26 cellular contexts compared by ENCODE assay signal in the genomic region with DNA sequence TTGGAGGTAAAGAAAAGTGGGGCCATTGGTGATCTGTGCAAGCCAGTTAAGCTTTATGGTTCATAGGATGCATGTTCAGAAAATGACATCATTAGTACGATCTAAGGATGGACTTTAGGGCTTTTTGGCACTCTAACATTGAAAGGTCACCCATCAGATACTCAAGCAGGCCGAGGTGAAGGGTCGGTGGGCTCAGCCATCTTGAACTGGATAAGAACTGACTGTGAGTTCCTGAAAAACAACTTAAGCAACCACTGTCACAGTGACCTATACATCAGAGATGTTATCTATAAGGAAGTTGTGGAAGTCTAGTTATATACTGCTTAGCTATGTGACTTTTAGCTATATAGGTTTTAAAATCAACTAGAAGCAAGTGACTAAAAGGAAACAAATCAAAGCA. TPM values are rescaled to one million over a fixed set of nuclear protein-coding genes. Genes with fewer than 3 reads are reported as not detected.
DNase-seq lines count a peak whose midpoint lies in the region; ATAC-seq, FAIRE-seq and TF ChIP-seq lines count a peak whose summit lies in the region.
"Had no signal": no experiment of that assay in that cellular context is flagged by ENCODE, and none has a peak within 500 bp of the region (broad histone marks: within the 10 kb centered on the region; RNA-seq: fewer than 3 reads in every experiment).

No MANE protein-coding gene starts in this region.

- no peaks in the 10 kb centered on the region for H3K9me1 ChIP-seq in K562 (ENCODE audit: control insufficient read depth, insufficient read depth, low read length)

- CTCF ChIA-PET in HEK293 (lab: Yijun Ruan, JAX) = interaction anchor here (1.4 kb wide), 1 partner anchor 37 kb away, joined by 5 read pairs; no protein-coding TSS in a partner anchor
- CTCF ChIA-PET in K562 (lab: Yijun Ruan, JAX; ENCODE audit: low intra/inter-chr PET ratio) = no interaction called here

- peak overlapping the region; percentile 29; the same call in 1 of the 2 replicates for H2AFZ ChIP-seq in K562 (ENCODE audit: low read depth, low read length)
- H2AFZ ChIP-seq: neural progenitor cell had no signal

- intact Hi-C loops in K562 (cut with micrococcal nuclease) = no loop called here
- intact Hi-C loops in posterior vena cava (cut with DNase I) = no loop called here

- TF ChIP-seq EP300 in K562 (IDR thresholded peaks at IDR 0.05; ENCODE audit: low read length) = no peak

- ATAC-seq in RWPE2 (ENCODE audit: low read depth) (no peak; the same call in 2 of the 3 replicates), K562 (peak; percentile 58)
- no peak for ATAC-seq in stimulated activated naive CD8-positive, alpha-beta T cell treated with anti-CD3 and anti-CD28 coated beads, Interleukin-15, amount 100 ng/mL, for 72 hours
- ATAC-seq: left cardiac atrium, psoas muscle had no signal

- no peaks in the 10 kb centered on the region for H3K4me1 Mint-ChIP-seq in stimulated activated naive CD8-positive, alpha-beta T cell treated with anti-CD3 and anti-CD28 coated beads, Interleukin-15, amount 100 ng/mL, for 72 hours
- H3K4me1 Mint-ChIP-seq: neural progenitor cell had no signal

- DNase-seq in AML-193 (lab: John Stamatoyannopoulos, UW) (peak; percentile 2 to 40), RWPE2 (ENCODE audit: low spot score) (no peak), K562 (ENCODE audit: extremely low read depth in 1 of 4, low spot score in 3 of 4) (no peak), posterior vena cava (ENCODE audit: low spot score) (no peak), NCI-H345 treated with DMSO at 0.1 percent for 48 hours (lab: John Stamatoyannopoulos, UW; ENCODE audit: unreplicated experiment) (no peak)
- DNase-seq in stimulated activated naive CD8-positive, alpha-beta T cell treated with anti-CD3 and anti-CD28 coated beads, Interleukin-15, amount 100 ng/mL, for 72 hours = no peak
- DNase-seq in activated CD4-positive, alpha-beta T cell treated with anti-CD3 and anti-CD28 coated beads for 4 hours = no peak
- DNase-seq: activated CD4-positive, alpha-beta T cell treated with anti-CD3 and anti-CD28 coated beads, Interleukin-2, amount 10 ng/mL, durations not matched to agents 24 days and 14 days; activated naive CD4-positive, alpha-beta T cell treated with Interleukin-2 at 50 U/mL for 16 hours; activated T-cell treated with anti-CD3 and anti-CD28 coated beads for 4 hours; effector CD4-positive, alpha-beta T cell; IMR-90; left cardiac atrium; NCI-H1048; NCI-H2081 treated with DMSO at 0.1 percent for 48 hours; NCI-H526 treated with DMSO at 0.1 percent for 48 hours; psoas muscle; stimulated activated CD4-positive, alpha-beta T cell treated with anti-CD3 and anti-CD28 coated beads, Interleukin-4, amount 100 ng/mL, for 4 hours had no signal

- no peak overlapping the region for H3K27ac Mint-ChIP-seq in stimulated activated naive CD8-positive, alpha-beta T cell treated with anti-CD3 and anti-CD28 coated beads, Interleukin-15, amount 100 ng/mL, for 72 hours
- H3K27ac Mint-ChIP-seq: activated CD4-positive, alpha-beta T cell treated with anti-CD3 and anti-CD28 coated beads, Interleukin-2, amount 10 ng/mL, durations not matched to agents 24 days and 14 days; neural progenitor cell had no signal

- in situ Hi-C loops in K562 (cut with MboI) = no loop called here

- H3K36me3 ChIP-seq in HEK293 (ENCODE audit: control insufficient read depth in 2 of 2, insufficient read depth in 1 of 2, low read length in 2 of 2) (no peaks in the 10 kb centered on the region), RWPE2 (ENCODE audit: low read depth) (no peaks in the 10 kb centered on the region), K562 (ENCODE audit: control insufficient read depth, insufficient read depth, low read length) (no peaks in the 10 kb centered on the region)
- H3K36me3 ChIP-seq: ascending aorta; BLaER1 treated with 17β-estradiol and CSF1 and Interleukin-3, amounts not matched to agents 10 nM and 100 nM; neural progenitor cell had no signal

- H3K4me1 ChIP-seq in HEK293 (ENCODE audit: control insufficient read depth, insufficient read depth, low read length) (no peaks in the 10 kb centered on the region), RWPE2 (ENCODE audit: insufficient read depth, poor library complexity, severe bottlenecking) (peaks cover 12% of the 10 kb centered on the region), K562 (replicated peaks in 1 of 2; ENCODE audit: control insufficient read depth in 2 of 2, insufficient read depth in 2 of 2, low read length in 2 of 2) (peaks cover 0 to 8% of the 10 kb centered on the region in 2 experiments; a peak in 3 of 5 replicates)
- H3K4me1 ChIP-seq: ascending aorta, neural progenitor cell, psoas muscle had no signal

- no peak overlapping the region for H3K27ac ChIP-seq in HEK293 (ENCODE audit: extremely low read depth, low read depth, low read length)
- H3K27ac ChIP-seq in RWPE2 (ENCODE audit: poor library complexity, severe bottlenecking) = peak overlapping the region; percentile 6
- no peak overlapping the region for H3K27ac ChIP-seq in K562 (ENCODE audit: extremely low read depth, low read depth, low read length)
- H3K27ac ChIP-seq: ascending aorta; BLaER1 treated with 17β-estradiol and CSF1 and Interleukin-3, amounts not matched to agents 10 nM and 100 nM; neural progenitor cell; psoas muscle; SK-N-MC had no signal

- H3K9me3 ChIP-seq in HEK293 (ENCODE audit: control insufficient read depth, insufficient read depth, low read depth, low read length) (no peaks in the 10 kb centered on the region), RWPE2 (ENCODE audit: severe bottlenecking) (no peaks in the 10 kb centered on the region), K562 (replicated peaks; ENCODE audit: control insufficient read depth, insufficient read depth, low read depth, low read length) (no peaks in the 10 kb centered on the region)
- H3K9me3 ChIP-seq: A549; ascending aorta; BLaER1 treated with 17β-estradiol and CSF1 and Interleukin-3, amounts not matched to agents 10 nM and 100 nM; psoas muscle had no signal

- no TSS peak for BruUV-seq in K562 (replicated peaks; lab: Mats Ljungman, UMichigan)

- no peak overlapping the region for H3K4me3 Mint-ChIP-seq in stimulated activated naive CD8-positive, alpha-beta T cell treated with anti-CD3 and anti-CD28 coated beads, Interleukin-15, amount 100 ng/mL, for 72 hours
- H3K4me3 Mint-ChIP-seq: activated CD4-positive, alpha-beta T cell treated with anti-CD3 and anti-CD28 coated beads, Interleukin-2, amount 10 ng/mL, durations not matched to agents 24 days and 14 days; neural progenitor cell had no signal

- 4% methylated on average over 3 of the region's 3 CpGs for WGBS in K562 (ENCODE audit: insufficient coverage, low coverage, missing lambda C conversion rate)

- H4K20me1 ChIP-seq in K562 (replicated peaks; ENCODE audit: control insufficient read depth, insufficient read depth, low read length) = no peaks in the 10 kb centered on the region
- H4K20me1 ChIP-seq: BLaER1 treated with 17β-estradiol and CSF1 and Interleukin-3, amounts not matched to agents 10 nM and 100 nM had no signal

- no peaks in the 10 kb centered on the region for H3K79me2 ChIP-seq in K562 (ENCODE audit: control insufficient read depth, insufficient read depth, low read length)

- no peak overlapping the region for H3K4me3 ChIP-seq in HEK293 (ENCODE audit: low read depth, low read length)
- no peak overlapping the region for H3K4me3 ChIP-seq in RWPE2 (ENCODE audit: severe bottlenecking)
- no peak overlapping the region for H3K4me3 ChIP-seq in K562
- H3K4me3 ChIP-seq: A549; ascending aorta; BLaER1 treated with 17β-estradiol and CSF1 and Interleukin-3, amounts not matched to agents 10 nM and 100 nM; neural progenitor cell; psoas muscle; SK-N-MC had no signal

- H3K4me2 ChIP-seq in K562 (ENCODE audit: insufficient read depth, low read length) = no peak overlapping the region
- H3K4me2 ChIP-seq: BLaER1 treated with 17β-estradiol and CSF1 and Interleukin-3, amounts not matched to agents 10 nM and 100 nM; neural progenitor cell had no signal

- POLR2A ChIA-PET in HEK293 (lab: Yijun Ruan, JAX) = interaction anchor here (1.6 kb wide), 1 partner anchor 13 kb away, joined by 6 read pairs; the partner anchor contains the start of gene ITCH
- POLR2A ChIA-PET in K562 (lab: Yijun Ruan, JAX) = interaction anchor here (1.1 to 1.4 kb wide), 2 partner anchors 17 to 59 kb away, joined by 3 to 4 read pairs; no protein-coding TSS in a partner anchor

- H3K27me3 ChIP-seq in RWPE2 (ENCODE audit: insufficient read depth, poor library complexity, severe bottlenecking) (no peaks in the 10 kb centered on the region), K562 (ENCODE audit: control insufficient read depth in 2 of 2, insufficient read depth in 2 of 2, low read length in 2 of 2) (no peaks in the 10 kb centered on the region)
- H3K27me3 ChIP-seq: ascending aorta; BLaER1 treated with 17β-estradiol and CSF1 and Interleukin-3, amounts not matched to agents 10 nM and 100 nM; neural progenitor cell had no signal

- no peak for TF ChIP-seq RAD21 in K562 (CRISPR knock-in tag; conservative IDR thresholded peaks at IDR 0.05 in 1 of 2, IDR thresholded peaks at IDR 0.05 in 1 of 2)

- H3K27me3 Mint-ChIP-seq in stimulated activated naive CD8-positive, alpha-beta T cell treated with anti-CD3 and anti-CD28 coated beads, Interleukin-15, amount 100 ng/mL, for 72 hours = no peaks in the 10 kb centered on the region

- TF ChIP-seq CTCF in HEK293 (tag by site-specific recombination; IDR thresholded peaks at IDR 0.05) = no peak
- no peak for TF ChIP-seq CTCF in RWPE2 (IDR thresholded peaks at IDR 0.05; ENCODE audit: poor library complexity, severe bottlenecking)
- no peak for TF ChIP-seq CTCF in K562 (IDR thresholded peaks at IDR 0.05 in 2 of 3, conservative IDR thresholded peaks at IDR 0.05 in 1 of 3; ENCODE audit: insufficient read depth in 2 of 3, low read depth in 1 of 3, low read length in 3 of 3)

- peak; percentile 46 for FAIRE-seq in K562 (lab: Jason Lieb, UNC)
- FAIRE-seq: A549, H54, urothelium cell line had no signal

- H3K9me3 Mint-ChIP-seq in stimulated activated naive CD8-positive, alpha-beta T cell treated with anti-CD3 and anti-CD28 coated beads, Interleukin-15, amount 100 ng/mL, for 72 hours = no peaks in the 10 kb centered on the region
- H3K9me3 Mint-ChIP-seq: activated CD4-positive, alpha-beta T cell treated with anti-CD3 and anti-CD28 coated beads, Interleukin-2, amount 10 ng/mL, durations not matched to agents 24 days and 14 days; neural progenitor cell had no signal

- no peak overlapping the region for H3K9ac ChIP-seq in K562 (ENCODE audit: insufficient read depth in 1 of 2, low read depth in 2 of 2, low read length in 2 of 2)
- H3K9ac ChIP-seq: BLaER1 treated with 17β-estradiol and CSF1 and Interleukin-3, amounts not matched to agents 10 nM and 100 nM; neural progenitor cell had no signal

- TF ChIP-seq POLR2A in K562 (conservative IDR thresholded peaks at IDR 0.05) = no peak

RNA-seq across cellular contexts. Expression of gene ITCH, which starts 13.0 kb away (rescaled TPM):
- total RNA-seq in K562 (2011; cell fraction: chromatin; rRNA removed; ENCODE audit: low replicate concordance) = 71.0 and 115 TPM in 2 replicates
- total RNA-seq in K562 (2011; cell fraction: nucleolus; rRNA removed) = 13.7 and 67.9 TPM in 2 replicates
- total RNA-seq in K562 (2011; cell fraction: nucleoplasm; rRNA removed) = 29.8 and 33.7 TPM in 2 replicates
- total RNA-seq in K562 (2014; rRNA removed) (20.5 and 22.9 TPM in 2 replicates), K562 (2014; rRNA removed; fragmentation: Illumina TruSeq; extraction: Trizol) (53.0 and 56.7 TPM in 2 replicates), K562 (2015; rRNA removed; fragmentation: Illumina TruSeq; extraction: Trizol) (44.4 and 52.5 TPM in 2 replicates), K562 (2021) (40.2 and 41.6 TPM in 2 replicates), posterior vena cava (10 to 100 TPM; 51.8 to 64.8 TPM)
- polyA plus RNA-seq in K562 (2011; rRNA removed) (14.3 and 17.5 TPM in 2 replicates), K562 (2014; fragmentation: Illumina TruSeq; extraction: Trizol) (27.5 and 33.2 TPM in 2 replicates), K562 (2014; fragmentation: Nextera tagmentation; extraction: Ambion mirVana) (10 to 100 TPM in 1 of 2 experiments, 1 to 10 TPM in 1; 7.5 to 13.1 TPM), K562 (2014; rRNA removed) (15.3 and 19.0 TPM in 2 replicates)
- polyA plus RNA-seq in K562 (2011; cell fraction: cytosol; rRNA removed) = 3.4 and 5.9 TPM in 2 replicates
- polyA plus RNA-seq in K562 (2011; cell fraction: nucleus; rRNA removed) = 10.8 and 14.6 TPM in 2 replicates
- 17.4 and 18.9 TPM in 2 replicates for polyA plus RNA-seq in K562 (2012)
- polyA minus RNA-seq in K562 (2011; rRNA and poly(A)+ RNA removed) = 54.4 and 70.3 TPM in 2 replicates
- 16.2 and 19.9 TPM in 2 replicates for polyA minus RNA-seq in K562 (2011; cell fraction: cytosol; rRNA and poly(A)+ RNA removed)
- polyA minus RNA-seq in K562 (2011; cell fraction: nucleus; rRNA and poly(A)+ RNA removed) = 19.8 and 35.3 TPM in 2 replicates

RNA-seq across cellular contexts. Expression of gene AHCY, which starts 46.9 kb away (rescaled TPM):
- total RNA-seq in K562 (2011; cell fraction: chromatin; rRNA removed; ENCODE audit: low replicate concordance) = 126 and 261 TPM in 2 replicates
- total RNA-seq in K562 (2011; cell fraction: nucleolus; rRNA removed) = 198 and 225 TPM in 2 replicates
- 177 and 193 TPM in 2 replicates for total RNA-seq in K562 (2011; cell fraction: nucleoplasm; rRNA removed)
- 190 and 230 TPM in 2 replicates for total RNA-seq in K562 (2014; rRNA removed)
- 118 and 136 TPM in 2 replicates for total RNA-seq in K562 (2014; rRNA removed; fragmentation: Illumina TruSeq; extraction: Trizol)
- 186 and 187 TPM in 2 replicates for total RNA-seq in K562 (2015; rRNA removed; fragmentation: Illumina TruSeq; extraction: Trizol)
- 251 and 261 TPM in 2 replicates for total RNA-seq in K562 (2021)
- 244 and 287 TPM in 2 replicates for polyA plus RNA-seq in K562 (2011; rRNA removed)
- 421 and 456 TPM in 2 replicates for polyA plus RNA-seq in K562 (2011; cell fraction: cytosol; rRNA removed)
- polyA plus RNA-seq in K562 (2011; cell fraction: nucleus; rRNA removed) = 249 and 298 TPM in 2 replicates
- 184 and 240 TPM in 2 replicates for polyA plus RNA-seq in K562 (2012)
- 269 and 289 TPM in 2 replicates for polyA plus RNA-seq in K562 (2014; fragmentation: Illumina TruSeq; extraction: Trizol)
- polyA plus RNA-seq in K562 (2014; fragmentation: Nextera tagmentation; extraction: Ambion mirVana) = 100 to 1,000 TPM in 1 of 2 experiments, 10 to 100 TPM in 1; 82.5 to 148 TPM
- polyA plus RNA-seq in K562 (2014; rRNA removed) = 211 and 237 TPM in 2 replicates
- polyA minus RNA-seq in K562 (2011; rRNA and poly(A)+ RNA removed) = 353 and 413 TPM in 2 replicates
- polyA minus RNA-seq in K562 (2011; cell fraction: cytosol; rRNA and poly(A)+ RNA removed) = 235 and 242 TPM in 2 replicates
- 87.8 and 105 TPM in 2 replicates for polyA minus RNA-seq in K562 (2011; cell fraction: nucleus; rRNA and poly(A)+ RNA removed)
- 10 to 100 TPM; 35.1 to 43.1 TPM for total RNA-seq in posterior vena cava

Comparison
In these comparisons a context has a peak if more than half of its experiments do, and no peak if none do; other contexts are left out.
1. DNase-seq: peak in AML-193 (2 of 2); none in RWPE2 (single experiment), K562 (0 of 4), stimulated activated naive CD8-positive, alpha-beta T cell treated with anti-CD3 and anti-CD28 coated beads, Interleukin-15, amount 100 ng/mL, for 72 hours (0 of 2), activated CD4-positive, alpha-beta T cell treated with anti-CD3 and anti-CD28 coated beads for 4 hours (0 of 2), posterior vena cava (single experiment) and NCI-H345 treated with DMSO at 0.1 percent for 48 hours (single experiment).